8 cellular contexts compared by ENCODE assay signal in the genomic region with DNA sequence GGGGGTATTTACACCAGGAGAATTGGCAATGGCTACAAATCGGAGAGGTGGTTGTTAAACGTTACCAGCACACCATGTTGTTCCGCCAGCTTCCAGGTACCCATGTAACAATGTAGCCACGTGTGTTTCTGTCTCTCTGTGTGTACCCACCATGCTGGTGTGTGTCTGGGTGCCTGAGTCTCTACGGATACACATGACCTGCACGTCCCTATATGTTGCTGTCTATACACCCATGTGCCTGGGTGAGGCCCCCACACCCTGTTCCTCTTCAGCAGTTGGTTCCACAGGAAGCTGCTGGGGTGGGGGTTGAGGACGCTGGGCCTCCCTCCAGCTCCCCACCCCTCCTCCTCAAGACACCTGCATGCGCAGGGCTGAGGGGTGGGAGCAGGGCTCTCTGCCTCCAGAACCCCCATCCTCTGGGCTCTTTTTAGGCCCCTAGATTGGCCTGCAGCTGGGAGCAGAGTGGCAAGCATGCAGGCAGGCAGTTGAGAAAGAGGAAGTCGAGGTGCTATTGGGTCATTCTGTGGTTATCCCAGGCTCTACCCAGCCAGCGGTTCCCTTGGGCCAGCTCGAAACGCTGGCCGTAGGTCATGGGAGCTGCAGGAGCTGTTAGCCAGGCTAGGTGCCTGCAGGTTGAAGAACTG. TPM values are rescaled to one million over a fixed set of nuclear protein-coding genes. Genes with fewer than 3 reads are reported as not detected.
DNase-seq lines count a peak whose midpoint lies in the region; ATAC-seq lines count a peak whose summit lies in the region.

A gene (plus strand): TSS at position 351 of the 644 bp plus-strand sequence. CDS start 13,954 bp downstream, outside the sequence.

- H4K8ac ChIP-seq in neuronal stem cell (ENCODE audit: low read depth, low read length), result no peak within 1 kb of the TSS

- H3K9ac ChIP-seq in neuronal stem cell (ENCODE audit: low read depth, low read length, poor library complexity), result no peak within 1 kb of the TSS

- H2AFZ ChIP-seq in neuronal stem cell (ENCODE audit: low read length), result no peak within 1 kb of the TSS

- H3K23ac ChIP-seq in neuronal stem cell (ENCODE audit: low read depth, low read length, poor library complexity), result no peak within 1 kb of the TSS

- no CpG with 5 or more reads among the region's 13 CpGs for WGBS in neuronal stem cell (ENCODE audit: extremely low coverage in 2 of 2, insufficient read length in 2 of 2, insufficient replicate concordance in 1 of 2), 2 donors

- no peak within 1 kb of the TSS for H2BK120ac ChIP-seq in neuronal stem cell (ENCODE audit: low read depth, low read length)

- no peak within 1 kb of the TSS for H3K27ac ChIP-seq in neuronal stem cell (replicated peaks; ENCODE audit: low read length)

- H3K27me3 ChIP-seq in neuronal stem cell (ENCODE audit: control insufficient read depth in 3 of 3, insufficient read depth in 3 of 3, low read depth in 1 of 3, low read length in 3 of 3), result no peaks in the 10 kb centered on the region

- H3K18ac ChIP-seq in neuronal stem cell (ENCODE audit: low read length), result no peak within 1 kb of the TSS

- H3K9me3 ChIP-seq in neuronal stem cell (replicated peaks in 1 of 2; ENCODE audit: control insufficient read depth in 2 of 2, insufficient read depth in 1 of 2, low read depth in 1 of 2, low read length in 2 of 2), result peaks cover 6 to 9% of the 10 kb centered on the region in 2 donors

- peak; percentile 54 to 57 for ATAC-seq in activated CD4-positive, CD25-positive, alpha-beta regulatory T cell treated with anti-CD3 and anti-CD28 coated beads, Interleukin-2, amount 50 U/mL, for 24 hours
- ATAC-seq in GM19023 (IDR thresholded peaks at IDR 0.05; ENCODE audit: unreplicated experiment) (no peak), GM19463 (IDR thresholded peaks at IDR 0.05; ENCODE audit: unreplicated experiment) (no peak)

- H2BK12ac ChIP-seq in neuronal stem cell (ENCODE audit: low read length), result no peak within 1 kb of the TSS

- no peak within 1 kb of the TSS for H3K4ac ChIP-seq in neuronal stem cell (ENCODE audit: low read length)

- peak within 1 kb of the TSS; percentile 21 for H3K14ac ChIP-seq in neuronal stem cell (ENCODE audit: low read length)

- no peak within 1 kb of the TSS for H3K4me3 ChIP-seq in neuronal stem cell (ENCODE audit: low read length in 2 of 2)

- DNase-seq in HT-29 (ENCODE audit: low spot score) (no peak), neuronal stem cell (ENCODE audit: low spot score) (no peak), NCI-H1092 (lab: John Stamatoyannopoulos, UW) (no peak), EL (no peak)
- peak; percentile 26 for DNase-seq in effector CD4-positive, alpha-beta T cell

- H2BK15ac ChIP-seq in neuronal stem cell (ENCODE audit: low read length), result no peak within 1 kb of the TSS

- H3K36me3 ChIP-seq in neuronal stem cell (replicated peaks in 1 of 2; ENCODE audit: control insufficient read depth in 2 of 2, insufficient read depth in 2 of 2, low read length in 2 of 2), result no peaks in the 10 kb centered on the region

- H2BK5ac ChIP-seq in neuronal stem cell (ENCODE audit: low read length), result no peak within 1 kb of the TSS

- no peak within 1 kb of the TSS for H3K4me2 ChIP-seq in neuronal stem cell (ENCODE audit: insufficient read depth, low read length, poor library complexity, severe bottlenecking)

- no peak within 1 kb of the TSS for H4K91ac ChIP-seq in neuronal stem cell (ENCODE audit: low read depth, low read length, poor library complexity)

- H3K4me1 ChIP-seq in neuronal stem cell (ENCODE audit: control insufficient read depth in 2 of 2, insufficient read depth in 1 of 2, low read depth in 1 of 2, low read length in 2 of 2), result no peaks in the 10 kb centered on the region

- no peaks in the 10 kb centered on the region for H3K79me1 ChIP-seq in neuronal stem cell (ENCODE audit: low read depth, low read length)

- H2AK5ac ChIP-seq in neuronal stem cell (ENCODE audit: low read depth, low read length), result peak within 1 kb of the TSS; percentile 70

RNA-seq across cellular contexts. Expression of the gene that starts here (rescaled TPM):
- total RNA-seq in HT-29 (2014; rRNA removed; shearing (Covaris generic)), result 31.4 and 33.0 TPM in 2 replicates
- polyA plus RNA-seq in neuronal stem cell (2013, experiment 1 of 2), result 15.2 TPM
- polyA plus RNA-seq in neuronal stem cell (2013, experiment 2 of 2), result 16.1 TPM

Comparison
In these comparisons a context has a peak if more than half of its experiments do, and no peak if none do; other contexts are left out.
1. ATAC-seq: peak in activated CD4-positive, CD25-positive, alpha-beta regulatory T cell treated with anti-CD3 and anti-CD28 coated beads, Interleukin-2, amount 50 U/mL, for 24 hours (2 of 2); none in GM19023 (single experiment) and GM19463 (single experiment).